Comparison of ENCODE assay signal across 23 cellular contexts in genomic region chr21:44905016-44905724, GRCh38.
"Had no signal": no experiment of that assay in that cellular context is flagged by ENCODE, and none has a peak within 500 bp of the region (broad histone marks: within the 10 kb centered on the region; RNA-seq: fewer than 3 reads in every experiment).

No MANE protein-coding gene starts in this region.

- ATAC-seq: activated naive CD4-positive, alpha-beta T cell treated with anti-CD3 and anti-CD28 coated beads, Interleukin-2, amount 50 U/mL, for 72 hours; activated T-cell treated with anti-CD3 and anti-CD28 coated beads, Interleukin-2, amount 50 U/mL, for 4 hours; effector memory CD8-positive, alpha-beta T cell; WTC11 had no signal

- H3K36me3 ChIP-seq: cardiac muscle cell, thyroid gland had no signal

- H3K27ac Mint-ChIP-seq: activated CD4-positive, alpha-beta memory T cell treated with anti-CD3 and anti-CD28 coated beads, Interleukin-2, amount 10 ng/mL, durations not matched to agents 7 days and 5 days had no signal

- H3K27me3 ChIP-seq: cardiac muscle cell, thyroid gland had no signal

- H3K36me3 Mint-ChIP-seq: WTC11 had no signal

- H3K9me3 ChIP-seq: esophagus squamous epithelium, heart right ventricle, mucosa of descending colon, thyroid gland had no signal

- H3K27me3 Mint-ChIP-seq: activated CD4-positive, alpha-beta memory T cell treated with anti-CD3 and anti-CD28 coated beads, Interleukin-2, amount 10 ng/mL, durations not matched to agents 7 days and 5 days; effector memory CD8-positive, alpha-beta T cell; memory B cell; natural killer cell treated with Interleukin-12 subunit alpha and Interleukin-12 subunit beta and Interleukin-15 and Interleukin-18, amount 100 ng/mL, for 72 hours had no signal

- FAIRE-seq: TTC549 had no signal

- H3K27ac ChIP-seq: cardiac muscle cell, esophagus squamous epithelium, thyroid gland had no signal

- DNase-seq: activated CD4-positive, alpha-beta memory T cell treated with anti-CD3 and anti-CD28 coated beads, Interleukin-2, amount 10 ng/mL, durations not matched to agents 7 days and 5 days; activated CD4-positive, alpha-beta T cell treated with anti-CD3 and anti-CD28 coated beads for 4 hours; activated gamma-delta T cell; activated T-cell treated with anti-CD3 and anti-CD28 coated beads, Interleukin-2, amount 50 U/mL, for 4 hours; amniotic stem cell; effector memory CD8-positive, alpha-beta T cell; esophagus squamous epithelium; heart right ventricle; kidney glomerular epithelial cell; nucleus accumbens; stimulated activated CD4-positive, alpha-beta T cell treated with anti-CD3 and anti-CD28 coated beads, Interleukin-12 subunit alpha, Interleukin-12 subunit beta, amount 100 ng/mL, for 4 hours; stimulated activated CD4-positive, alpha-beta T cell treated with anti-CD3 and anti-CD28 coated beads, Interleukin-1b, Interleukin-23, amount 100 ng/mL, for 48 hours; stimulated activated CD8-positive, alpha-beta memory T cell treated with anti-CD3 and anti-CD28 coated beads, Interleukin-4, amount 100 ng/mL, for 48 hours; stimulated activated naive CD4-positive, alpha-beta T cell treated with Interleukin-2 at 50 U/mL for 16 hours; thyroid gland had no signal

- H3K4me3 Mint-ChIP-seq: activated CD4-positive, alpha-beta memory T cell treated with anti-CD3 and anti-CD28 coated beads, Interleukin-2, amount 10 ng/mL, durations not matched to agents 7 days and 5 days; activated T-cell treated with anti-CD3 and anti-CD28 coated beads, Interleukin-2, amount 50 U/mL, for 4 hours; effector memory CD8-positive, alpha-beta T cell; memory B cell; natural killer cell treated with Interleukin-12 subunit alpha and Interleukin-12 subunit beta and Interleukin-15 and Interleukin-18, amount 100 ng/mL, for 72 hours; T-helper 2 cell treated with Interferon-gamma antibody and Interleukin-4, amounts not matched to agents 5 μg/mL and 100 μg/mL, for 36 hours; WTC11 had no signal

- H3K4me3 ChIP-seq: cardiac muscle cell, esophagus squamous epithelium, heart right ventricle, mucosa of descending colon, thyroid gland had no signal

- H3K9me3 Mint-ChIP-seq: activated T-cell treated with anti-CD3 and anti-CD28 coated beads, Interleukin-2, amount 50 U/mL, for 4 hours; effector memory CD8-positive, alpha-beta T cell; memory B cell; natural killer cell treated with Interleukin-12 subunit alpha and Interleukin-12 subunit beta and Interleukin-15 and Interleukin-18, amount 100 ng/mL, for 72 hours; T-helper 2 cell treated with Interferon-gamma antibody and Interleukin-4, amounts not matched to agents 5 μg/mL and 100 μg/mL, for 36 hours had no signal

- H3K4me1 Mint-ChIP-seq: WTC11 had no signal
